In genomic region chr1:84959294-84959693, GRCh38 we compare ENCODE assay signal across 10 cellular contexts. TPM values are rescaled to one million over a fixed set of nuclear protein-coding genes. Genes with fewer than 3 reads are reported as not detected.
DNase-seq lines count a peak whose midpoint lies in the region; ATAC-seq, FAIRE-seq and TF ChIP-seq lines count a peak whose summit lies in the region.
"Had no signal": no experiment of that assay in that cellular context is flagged by ENCODE, and none has a peak within 500 bp of the region (broad histone marks: within the 10 kb centered on the region; RNA-seq: fewer than 3 reads in every experiment).

No MANE protein-coding gene starts in this region.

- H3K4me1 Mint-ChIP-seq in activated CD4-positive, alpha-beta T cell treated with anti-CD3 and anti-CD28 coated beads, Interleukin-2, amount 10 ng/mL, durations not matched to agents 7 days and 5 days = peaks cover 20% of the 10 kb centered on the region

- H3K27me3 ChIP-seq in dorsolateral prefrontal cortex = no peaks in the 10 kb centered on the region

- H3K4me3 Mint-ChIP-seq in activated CD4-positive, alpha-beta T cell treated with anti-CD3 and anti-CD28 coated beads, Interleukin-2, amount 10 ng/mL, durations not matched to agents 7 days and 5 days = no peak overlapping the region

- H3K27ac ChIP-seq in dorsolateral prefrontal cortex = no peak overlapping the region

- ATAC-seq in GM19351 (IDR thresholded peaks at IDR 0.05; ENCODE audit: unreplicated experiment) = peak; percentile 94
- ATAC-seq in HG02759 (IDR thresholded peaks at IDR 0.05; ENCODE audit: unreplicated experiment) = peak; percentile 83

- H3K36me3 Mint-ChIP-seq in activated CD4-positive, alpha-beta T cell treated with anti-CD3 and anti-CD28 coated beads, Interleukin-2, amount 10 ng/mL, durations not matched to agents 7 days and 5 days (ENCODE audit: low read depth) = peaks cover 44% of the 10 kb centered on the region

- CTCF ChIA-PET in activated CD4-positive, alpha-beta T cell treated with anti-CD3 and anti-CD28 coated beads, Interleukin-2, amount 10 ng/mL, durations not matched to agents 7 days and 5 days (lab: Charles Lee) = interaction anchor here (1.1 to 2.8 kb wide), 4 partner anchors 13 to 300 kb away, joined by 3 to 13 read pairs (median 6); partner anchors contain the start of gene C1orf52

- H3K27me3 Mint-ChIP-seq in activated CD4-positive, alpha-beta T cell treated with anti-CD3 and anti-CD28 coated beads, Interleukin-2, amount 10 ng/mL, durations not matched to agents 7 days and 5 days = no peaks in the 10 kb centered on the region

- peak overlapping the region; percentile 27 for H3K27ac Mint-ChIP-seq in activated CD4-positive, alpha-beta T cell treated with anti-CD3 and anti-CD28 coated beads, Interleukin-2, amount 10 ng/mL, durations not matched to agents 7 days and 5 days

- no peak for FAIRE-seq in D721Med (lab: Jason Lieb, UNC)
- FAIRE-seq: TTC549 had no signal

- DNase-seq in activated CD4-positive, alpha-beta T cell treated with anti-CD3 and anti-CD28 coated beads, Interleukin-2, amount 10 ng/mL, durations not matched to agents 7 days and 5 days = peak; percentile 47
- DNase-seq in stimulated activated CD4-positive, alpha-beta T cell treated with anti-CD3 and anti-CD28 coated beads, Interleukin-4, amount 100 ng/mL, for 24 hours = peak; percentile 68
- DNase-seq in dorsolateral prefrontal cortex = no peak
- no peak for DNase-seq in D721Med (ENCODE audit: insufficient read length, low spot score)
- DNase-seq in NCI-H2171 (lab: John Stamatoyannopoulos, UW) = no peak
- DNase-seq in GOT3 (lab: John Stamatoyannopoulos, UW) = no peak

- TF ChIP-seq CTCF in dorsolateral prefrontal cortex (IDR thresholded peaks at IDR 0.05 in 54 of 56, conservative IDR thresholded peaks at IDR 0.05 in 2 of 56; ENCODE audit: low read depth in 1 of 56, partially characterized antibody in 56 of 56) = no peak
- no peak for TF ChIP-seq CTCF in D721Med (IDR thresholded peaks at IDR 0.05; ENCODE audit: insufficient read depth, missing control alignments)

- H3K4me3 ChIP-seq in dorsolateral prefrontal cortex = no peak overlapping the region

- intact Hi-C loops in dorsolateral prefrontal cortex (cut with DNase I) = no loop called here

- POLR2A ChIA-PET in activated CD4-positive, alpha-beta T cell treated with anti-CD3 and anti-CD28 coated beads, Interleukin-2, amount 10 ng/mL, durations not matched to agents 7 days and 5 days (lab: Charles Lee) = no interaction called here

- peaks cover 4% of the 10 kb centered on the region for H3K9me3 Mint-ChIP-seq in activated CD4-positive, alpha-beta T cell treated with anti-CD3 and anti-CD28 coated beads, Interleukin-2, amount 10 ng/mL, durations not matched to agents 7 days and 5 days

RNA-seq across cellular contexts. Expression of gene MCOLN2, which starts 37.6 kb away (rescaled TPM):
- 10 to 100 TPM; 15.0 to 15.4 TPM for total RNA-seq in activated CD4-positive, alpha-beta T cell treated with anti-CD3 and anti-CD28 coated beads, Interleukin-2, amount 10 ng/mL, durations not matched to agents 7 days and 5 days
- total RNA-seq in dorsolateral prefrontal cortex = 1 to 10 TPM in 17 of 120 experiments, under 1 TPM in 62, not detected in 41; 0.14 to 2.0 (median 0.50) TPM
- total RNA-seq: dermis microvascular lymphatic vessel endothelial cell had no signal

Comparison
In these comparisons a context has a peak if more than half of its experiments do, and no peak if none do; other contexts are left out.
1. DNase-seq: peak in activated CD4-positive, alpha-beta T cell treated with anti-CD3 and anti-CD28 coated beads, Interleukin-2, amount 10 ng/mL, durations not matched to agents 7 days and 5 days (single experiment) and stimulated activated CD4-positive, alpha-beta T cell treated with anti-CD3 and anti-CD28 coated beads, Interleukin-4, amount 100 ng/mL, for 24 hours (single experiment); none in dorsolateral prefrontal cortex (0 of 10), D721Med (single experiment), NCI-H2171 (single experiment) and GOT3 (single experiment).
2. RNA of gene MCOLN2, which starts 37.6 kb away (total RNA-seq): 15.0 to 15.4 TPM in activated CD4-positive, alpha-beta T cell treated with anti-CD3 and anti-CD28 coated beads, Interleukin-2, amount 10 ng/mL, durations not matched to agents 7 days and 5 days; 0.14 to 2.0 TPM in dorsolateral prefrontal cortex; every median in the first group is over 4 times any median in the second.